9 cellular contexts compared by ENCODE assay signal in the genomic region with DNA sequence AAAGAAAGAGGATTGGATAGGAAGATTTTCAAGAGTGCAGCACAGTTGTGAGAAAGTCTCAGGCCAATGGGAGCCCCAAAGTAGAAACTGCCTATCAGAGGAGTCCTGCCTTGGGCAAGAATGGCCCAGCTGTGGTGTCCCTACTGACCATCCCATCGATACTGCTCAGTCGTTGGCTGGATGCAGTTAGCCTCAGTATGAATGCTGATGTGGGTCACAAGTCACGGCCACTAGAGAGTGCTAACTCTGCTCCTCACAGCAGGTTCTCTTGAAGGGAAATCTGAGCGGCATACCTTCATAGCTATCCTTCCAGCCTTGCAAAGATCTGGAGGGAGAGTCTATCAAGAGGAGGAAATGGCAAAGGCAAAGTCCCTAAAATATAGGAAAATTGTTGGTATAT. TPM values are rescaled to one million over a fixed set of nuclear protein-coding genes. Genes with fewer than 3 reads are reported as not detected.
DNase-seq lines count a peak whose midpoint lies in the region; ATAC-seq and TF ChIP-seq lines count a peak whose summit lies in the region.
"Had no signal": no experiment of that assay in that cellular context is flagged by ENCODE, and none has a peak within 500 bp of the region (broad histone marks: within the 10 kb centered on the region; RNA-seq: fewer than 3 reads in every experiment).

No MANE protein-coding gene starts in this region.

- DNase-seq in EH (ENCODE audit: low read depth) (peak; percentile 26), astrocyte of the spinal cord (ENCODE audit: low read depth, low spot score) (no peak), lower lobe of right lung (no peak), esophagus muscularis mucosa (ENCODE audit: extremely low spot score) (no peak)
- no peak for DNase-seq in activated naive CD4-positive, alpha-beta T cell treated with anti-CD3 and anti-CD28 coated beads, Interleukin-2, amount 50 U/mL, for 72 hours (ENCODE audit: low spot score in 2 of 2)
- no peak for DNase-seq in activated CD4-positive, alpha-beta T cell treated with anti-CD3 and anti-CD28 coated beads for 48 hours

- H3K27me3 ChIP-seq in lower lobe of right lung (ENCODE audit: low read depth) (no peaks in the 10 kb centered on the region), esophagus muscularis mucosa (no peaks in the 10 kb centered on the region)
- H3K27me3 ChIP-seq: upper lobe of left lung had no signal

- WGBS in esophagus muscularis mucosa: 39% methylated on average over 4 of the region's 4 CpGs

- CTCF ChIA-PET in HEK293 (lab: Yijun Ruan, JAX): interaction anchor here (0.7 to 1.5 kb wide), 6 partner anchors 12 to 109 kb away, joined by 3 to 6 read pairs (median 4); no protein-coding TSS in a partner anchor

- H3K4me3 ChIP-seq in HEK293 (ENCODE audit: low read depth, low read length) (no peak overlapping the region), astrocyte of the spinal cord (ENCODE audit: low read depth, low read length) (no peak overlapping the region), lower lobe of right lung (no peak overlapping the region), esophagus muscularis mucosa (no peak overlapping the region)
- H3K4me3 ChIP-seq: upper lobe of left lung had no signal

- TF ChIP-seq EP300 in esophagus muscularis mucosa (IDR thresholded peaks at IDR 0.05): no peak

- H3K9me3 Mint-ChIP-seq in activated naive CD4-positive, alpha-beta T cell treated with anti-CD3 and anti-CD28 coated beads, Interleukin-2, amount 50 U/mL, for 72 hours: no peaks in the 10 kb centered on the region

- no peaks in the 10 kb centered on the region for H3K4me1 ChIP-seq in HEK293 (ENCODE audit: control insufficient read depth, insufficient read depth, low read length)
- no peaks in the 10 kb centered on the region for H3K4me1 ChIP-seq in lower lobe of right lung
- H3K4me1 ChIP-seq in esophagus muscularis mucosa: no peaks in the 10 kb centered on the region
- H3K4me1 ChIP-seq: upper lobe of left lung had no signal

- TF ChIP-seq POLR2A in esophagus muscularis mucosa (IDR thresholded peaks at IDR 0.05; ENCODE audit: low read depth): no peak

- H3K27ac ChIP-seq in HEK293 (ENCODE audit: extremely low read depth, low read depth, low read length) (no peak overlapping the region), lower lobe of right lung (no peak overlapping the region), esophagus muscularis mucosa (replicated peaks in 1 of 4) (no peak overlapping the region)
- H3K27ac ChIP-seq: upper lobe of left lung had no signal

- no peaks in the 10 kb centered on the region for H3K9me3 ChIP-seq in HEK293 (ENCODE audit: control insufficient read depth, insufficient read depth, low read depth, low read length)
- H3K9me3 ChIP-seq in lower lobe of right lung: no peaks in the 10 kb centered on the region
- H3K9me3 ChIP-seq in esophagus muscularis mucosa: no peaks in the 10 kb centered on the region
- H3K9me3 ChIP-seq: upper lobe of left lung had no signal

- H3K36me3 Mint-ChIP-seq in activated naive CD4-positive, alpha-beta T cell treated with anti-CD3 and anti-CD28 coated beads, Interleukin-2, amount 50 U/mL, for 72 hours: no peaks in the 10 kb centered on the region

- in situ Hi-C loops in astrocyte of the spinal cord (cut with HindIII; ENCODE audit: low sequenced_read_pairs): no loop called here

- TF ChIP-seq CTCF in HEK293 (tag by site-specific recombination; IDR thresholded peaks at IDR 0.05) (peak; percentile 44), astrocyte of the spinal cord (IDR thresholded peaks at IDR 0.05; ENCODE audit: low read depth, low read length) (peak; percentile 21), lower lobe of right lung (IDR thresholded peaks at IDR 0.05) (peak; percentile 13), esophagus muscularis mucosa (IDR thresholded peaks at IDR 0.05) (no peak)

- H3K36me3 ChIP-seq in HEK293 (ENCODE audit: control insufficient read depth in 2 of 2, insufficient read depth in 1 of 2, low read length in 2 of 2) (no peaks in the 10 kb centered on the region), lower lobe of right lung (no peaks in the 10 kb centered on the region), esophagus muscularis mucosa (no peaks in the 10 kb centered on the region)
- H3K36me3 ChIP-seq: upper lobe of left lung had no signal

- no peak overlapping the region for H3K27ac Mint-ChIP-seq in activated naive CD4-positive, alpha-beta T cell treated with anti-CD3 and anti-CD28 coated beads, Interleukin-2, amount 50 U/mL, for 72 hours

- peak; percentile 57 to 68 for ATAC-seq in lower lobe of right lung
- no peak for ATAC-seq in GM21717 (IDR thresholded peaks at IDR 0.05; ENCODE audit: unreplicated experiment)
- ATAC-seq in activated naive CD4-positive, alpha-beta T cell treated with anti-CD3 and anti-CD28 coated beads, Interleukin-2, amount 50 U/mL, for 72 hours: no peak

- intact Hi-C loops in lower lobe of right lung (cut with DNase I): no loop called here
- intact Hi-C loops in esophagus muscularis mucosa (cut with DNase I): no loop called here

- POLR2A ChIA-PET in HEK293 (lab: Yijun Ruan, JAX): interaction anchor here (3.1 kb wide), 1 partner anchor 12 kb away, joined by 10 read pairs; a partner anchor contains a TSS

TF ChIP-seq in HEK293, 187 proteins besides CTCF, POLR2A, EP300 and RAD21:
- TF ChIP-seq PRDM1 (tag by site-specific recombination; IDR thresholded peaks at IDR 0.05): peak; percentile 56; the same call in 1 of the 2 replicates
- TF ChIP-seq ZBTB17 (tag by site-specific recombination; IDR thresholded peaks at IDR 0.05): peak; percentile 38; the same call in 1 of the 2 replicates
- TF ChIP-seq MYNN (tag by site-specific recombination; IDR thresholded peaks at IDR 0.05; ENCODE audit: borderline replicate concordance): no peak

RNA-seq across cellular contexts. Expression of a gene that starts 11.6 kb away (rescaled TPM):
- total RNA-seq in lower lobe of right lung (22.5 TPM), esophagus muscularis mucosa (1 to 10 TPM; 4.3 to 8.7 (median 6.2) TPM)
- 10 to 100 TPM; 37.5 to 40.6 TPM for total RNA-seq in activated naive CD4-positive, alpha-beta T cell treated with anti-CD3 and anti-CD28 coated beads, Interleukin-2, amount 50 U/mL, for 72 hours

RNA-seq across cellular contexts. Expression of a gene that starts 53.4 kb away (rescaled TPM):
- total RNA-seq in lower lobe of right lung (5.9 TPM), esophagus muscularis mucosa (1 to 10 TPM; 2.2 to 5.6 (median 4.6) TPM)
- total RNA-seq in activated naive CD4-positive, alpha-beta T cell treated with anti-CD3 and anti-CD28 coated beads, Interleukin-2, amount 50 U/mL, for 72 hours: 1 to 10 TPM in 1 of 2 donors, under 1 TPM in 1; 0.98 to 4.1 TPM

RNA-seq across cellular contexts. Expression of a gene that starts 53.5 kb away (rescaled TPM):
- total RNA-seq in lower lobe of right lung (1.8 TPM), esophagus muscularis mucosa (1 to 10 TPM in 3 of 4 donors, under 1 TPM in 1; 0.42 to 2.5 (median 1.4) TPM)
- total RNA-seq in activated naive CD4-positive, alpha-beta T cell treated with anti-CD3 and anti-CD28 coated beads, Interleukin-2, amount 50 U/mL, for 72 hours: 10 to 100 TPM in 1 of 2 donors, 1 to 10 TPM in 1; 6.2 to 11.7 TPM

Comparison
In these comparisons a context has a peak if more than half of its experiments do, and no peak if none do; other contexts are left out.
1. CTCF ChIP-seq: peak in HEK293 (single experiment), astrocyte of the spinal cord (single experiment) and lower lobe of right lung (single experiment); none in esophagus muscularis mucosa (0 of 3).
2. ATAC-seq: peak in lower lobe of right lung (2 of 2); none in GM21717 (single experiment) and activated naive CD4-positive, alpha-beta T cell treated with anti-CD3 and anti-CD28 coated beads, Interleukin-2, amount 50 U/mL, for 72 hours (0 of 2).